Comparison of ENCODE assay signal across 8 cellular contexts in the genomic region with DNA sequence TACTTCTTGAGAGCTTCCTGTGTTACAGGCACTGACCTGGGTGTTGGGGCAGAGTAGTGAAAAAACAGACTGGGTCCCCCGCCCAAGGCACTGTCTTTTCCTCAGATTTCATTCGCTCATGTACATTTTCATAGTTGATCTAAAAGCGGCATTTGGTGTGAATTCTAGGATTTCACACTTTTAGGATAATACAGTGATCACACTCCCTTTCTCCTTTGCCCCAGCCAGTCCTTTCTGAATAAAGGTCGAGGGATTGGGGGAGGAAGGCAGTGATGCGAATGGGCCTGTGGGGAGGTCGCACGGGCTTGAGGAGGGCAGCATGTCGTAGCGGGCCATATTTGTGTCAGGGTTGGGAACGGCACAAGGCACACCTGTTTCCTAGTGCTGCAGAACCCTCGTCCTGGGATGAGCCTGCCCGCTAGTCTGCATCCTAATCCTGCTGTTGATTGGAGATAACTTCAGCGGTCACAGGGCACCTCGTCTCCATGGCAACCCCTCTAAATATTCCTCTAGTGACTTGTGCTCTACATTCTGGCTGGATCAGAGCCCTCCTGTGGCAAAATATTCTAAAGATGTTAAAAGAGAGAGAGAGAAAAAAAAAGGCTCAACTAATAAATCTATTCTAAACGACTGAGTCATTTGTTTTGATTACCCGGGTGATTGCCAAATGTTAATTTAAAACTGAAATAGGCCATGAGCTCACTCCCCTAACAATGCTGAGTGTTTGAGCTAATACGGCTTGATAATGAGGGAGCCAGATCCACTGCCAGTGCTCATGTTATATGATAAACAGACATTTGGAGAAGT. TPM values are rescaled to one million over a fixed set of nuclear protein-coding genes. Genes with fewer than 3 reads are reported as not detected.
DNase-seq lines count a peak whose midpoint lies in the region; ATAC-seq and TF ChIP-seq lines count a peak whose summit lies in the region.

No MANE protein-coding gene starts in this region.

- H3K9me3 Mint-ChIP-seq in HFFc6 = no peaks in the 10 kb centered on the region

- in situ Hi-C loops in GM13976 (cut with MboI; ENCODE audit: low sequenced_read_pairs, unreplicated experiment) = no loop called here

- H3K4me1 Mint-ChIP-seq in HFFc6 (ENCODE audit: low read depth) = peaks cover 62% of the 10 kb centered on the region

- no peaks in the 10 kb centered on the region for H3K27me3 Mint-ChIP-seq in HFFc6 (ENCODE audit: insufficient read depth)

- H3K27me3 ChIP-seq in right atrium auricular region (no peaks in the 10 kb centered on the region), skeletal muscle satellite cell (ENCODE audit: control insufficient read depth, insufficient read depth, low read length) (no peaks in the 10 kb centered on the region)

- DNase-seq in HFFc6 (peak; percentile 96), right atrium auricular region (ENCODE audit: low spot score) (peak; percentile 79), NCI-H526 treated with DMSO at 0.1 percent for 48 hours (lab: John Stamatoyannopoulos, UW) (no peak), GM13976 (ENCODE audit: low spot score) (no peak)

- peak overlapping the region; percentile 86 for H3K27ac Mint-ChIP-seq in HFFc6

- H3K4me3 Mint-ChIP-seq in HFFc6 = peak overlapping the region; percentile 83; the same call in 1 of the 2 replicates

- H3K36me3 ChIP-seq in right atrium auricular region (no peaks in the 10 kb centered on the region), skeletal muscle satellite cell (ENCODE audit: insufficient read depth, low read length) (no peaks in the 10 kb centered on the region)

- H3K4me1 ChIP-seq in right atrium auricular region = peaks cover 0 to 43% of the 10 kb centered on the region in 2 donors
- peaks cover 26% of the 10 kb centered on the region for H3K4me1 ChIP-seq in skeletal muscle satellite cell (ENCODE audit: control insufficient read depth, insufficient read depth, low read length)

- H3K9me3 ChIP-seq in right atrium auricular region (no peaks in the 10 kb centered on the region), skeletal muscle satellite cell (replicated peaks; ENCODE audit: low read length) (no peaks in the 10 kb centered on the region)

- no peaks in the 10 kb centered on the region for H3K36me3 Mint-ChIP-seq in HFFc6 (ENCODE audit: low read depth)

- ATAC-seq in HG02763 (IDR thresholded peaks at IDR 0.05; ENCODE audit: unreplicated experiment) (no peak), GM18502 (IDR thresholded peaks at IDR 0.05; ENCODE audit: poor library complexity, unreplicated experiment) (no peak)

- H3K27ac ChIP-seq in angular gyrus (ENCODE audit: low read depth, low read length) = peak overlapping the region; percentile 11
- H3K27ac ChIP-seq in right atrium auricular region = peak overlapping the region; percentile 76 to 81

- H3K9ac ChIP-seq in skeletal muscle satellite cell (ENCODE audit: low read depth, low read length) = peak overlapping the region; percentile 72

- peak overlapping the region; percentile 72 for H3K4me2 ChIP-seq in skeletal muscle satellite cell (ENCODE audit: low read length)

- TF ChIP-seq CTCF in HFFc6 (IDR thresholded peaks at IDR 0.05) (peak; percentile 34; the same call in 1 of the 2 replicates), right atrium auricular region (IDR thresholded peaks at IDR 0.05) (no peak), GM13976 (IDR thresholded peaks at IDR 0.05; ENCODE audit: borderline replicate concordance, control extremely low read depth, extremely low read depth, insufficient read depth, missing control alignments) (no peak)

- H3K4me3 ChIP-seq in right atrium auricular region (peak overlapping the region in 1 of 2 donors; percentile 6), skeletal muscle satellite cell (ENCODE audit: low read length) (no peak overlapping the region)

RNA-seq across cellular contexts. Expression of gene FHL1, which starts 21.8 kb away (rescaled TPM):
- total RNA-seq in HFFc6 (2021; fragmentation: NEBNext Ultra II Directional; extraction: Animal tissue kit (Norgen Biotek cat#: 25700)) = 100 to 1,000 TPM; 409 to 808 (median 455) TPM
- total RNA-seq in right atrium auricular region = 1,000 to 10,000 TPM in 1 of 2 donors, 100 to 1,000 TPM in 1; 869 to 2,468 TPM
- 13.7 and 40.4 TPM in 2 replicates for total RNA-seq in skeletal muscle satellite cell (2012; rRNA removed)

Comparison
In these comparisons a context has a peak if more than half of its experiments do, and no peak if none do; other contexts are left out.
1. DNase-seq: peak in HFFc6 (single experiment) and right atrium auricular region (single experiment); none in NCI-H526 treated with DMSO at 0.1 percent for 48 hours (single experiment) and GM13976 (single experiment).